8 cellular contexts compared by ENCODE assay signal in the genomic region with DNA sequence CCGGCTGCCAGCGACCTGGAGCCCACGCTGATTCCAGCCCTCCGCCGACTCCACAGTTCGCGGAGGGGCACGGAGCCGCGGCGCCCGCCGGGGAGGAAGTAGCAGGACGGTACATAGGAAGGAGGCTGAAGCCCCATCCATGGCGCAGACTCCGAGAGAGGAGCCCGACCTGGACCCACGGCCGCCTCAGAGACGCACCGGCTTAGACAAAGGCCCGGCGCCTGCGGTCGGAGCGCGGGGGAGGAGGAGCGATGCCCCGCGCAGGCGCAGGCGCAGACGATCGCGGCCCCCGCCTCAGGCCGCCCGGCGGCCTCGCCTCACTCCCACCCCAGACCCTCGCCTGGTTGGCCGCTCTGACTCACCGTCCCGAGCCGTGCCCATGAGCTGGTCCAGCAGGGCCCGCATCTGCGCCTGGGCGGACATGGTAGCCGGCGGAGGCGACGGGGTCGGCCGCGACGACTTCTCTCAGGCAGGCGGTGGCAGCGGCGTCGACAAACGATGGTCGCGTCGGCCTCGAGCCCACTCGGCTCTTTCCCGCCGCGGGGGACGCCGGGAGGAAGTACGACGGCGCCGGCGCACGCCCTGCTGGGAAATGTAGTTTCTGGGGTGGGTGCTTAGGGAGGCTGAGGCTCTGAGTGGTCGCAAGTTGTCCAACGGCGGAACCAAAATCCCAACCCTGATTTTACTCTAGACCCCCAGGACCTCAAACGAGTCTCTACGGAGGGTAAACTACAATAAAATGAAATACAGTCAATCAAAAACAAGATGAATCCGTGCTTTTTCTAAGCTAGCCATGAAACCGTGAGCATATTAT. TPM values are rescaled to one million over a fixed set of nuclear protein-coding genes. Genes with fewer than 3 reads are reported as not detected.
DNase-seq lines count a peak whose midpoint lies in the region; TF ChIP-seq lines count a peak whose summit lies in the region.

Gene LUC7L (minus strand): TSS at position 533 of the 814 bp plus-strand sequence. CDS start 110 bp downstream, at position 423.

- peaks cover 29 to 43% (median 38%) of the 10 kb centered on the region in 3 experiments; a peak in 6 of 7 replicates for H3K36me3 Mint-ChIP-seq in H9 (ENCODE audit: insufficient read depth in 1 of 3, low read depth in 3 of 3)
- H3K36me3 Mint-ChIP-seq in neural crest cell (ENCODE audit: low read depth) = peaks cover 7% of the 10 kb centered on the region

- H3K4me3 Mint-ChIP-seq in H9 (peak within 1 kb of the TSS; percentile 94 to 95), neural crest cell (peak within 1 kb of the TSS; percentile 94)

- H3K27ac Mint-ChIP-seq in H9 = peak within 1 kb of the TSS; percentile 92 to 95 (median 94); a peak in 6 of 7 replicates
- peak within 1 kb of the TSS; percentile 98 for H3K27ac Mint-ChIP-seq in neural crest cell (ENCODE audit: unreplicated experiment)

- WGBS in H9 (ENCODE audit: extremely low coverage, insufficient read length, low lambda C conversion rate) = no CpG with 5 or more reads among the region's 84 CpGs

- H3K36me3 ChIP-seq in MM.1S (replicated peaks; ENCODE audit: insufficient read depth, low read length) (peaks cover 7% of the 10 kb centered on the region; the same call in 1 of the 2 replicates), SJCRH30 (peaks cover 30% of the 10 kb centered on the region), stomach smooth muscle (ENCODE audit: control insufficient read depth in 2 of 2, insufficient read depth in 2 of 2, low read length in 2 of 2) (peaks cover 12 to 14% of the 10 kb centered on the region in 2 donors)

- H2AFZ ChIP-seq in H9 (ENCODE audit: low read length) (no peak within 1 kb of the TSS), MM.1S (ENCODE audit: low read length) (peak within 1 kb of the TSS; percentile 75)

- no peak within 1 kb of the TSS for H4K91ac ChIP-seq in H9 (ENCODE audit: insufficient read length, low read depth, low read length)

- no peak within 1 kb of the TSS for H2BK15ac ChIP-seq in H9 (ENCODE audit: low read depth, low read length)

- H3K23me2 ChIP-seq in H9 (ENCODE audit: insufficient read length, low read depth, low read length, poor library complexity, severe bottlenecking) = no peaks in the 10 kb centered on the region

- no peak within 1 kb of the TSS for H4K8ac ChIP-seq in H9 (replicated peaks; ENCODE audit: insufficient read length, low read depth, low read length)

- H3F3A ChIP-seq in MM.1S (ENCODE audit: insufficient read depth, low read length) = peaks cover 6% of the 10 kb centered on the region

- no peak within 1 kb of the TSS for H2BK12ac ChIP-seq in H9 (ENCODE audit: insufficient read length, low read depth, low read length)

- H3K79me2 ChIP-seq in H9 (ENCODE audit: insufficient read depth, low read length) (peaks cover 24% of the 10 kb centered on the region), MM.1S (ENCODE audit: low read length) (peaks cover 45% of the 10 kb centered on the region)

- TF ChIP-seq CTCF in H9 (conservative IDR thresholded peaks at IDR 0.05) (no peak), MM.1S (IDR thresholded peaks at IDR 0.05; ENCODE audit: low read length) (no peak), foreskin fibroblast (IDR thresholded peaks at IDR 0.05; ENCODE audit: low read depth, low read length) (no peak), neural crest cell (conservative IDR thresholded peaks at IDR 0.05) (no peak)

- peak within 1 kb of the TSS; percentile 95 for H3K18ac ChIP-seq in H9 (ENCODE audit: insufficient read length, low read depth, low read length)

- H3K27me3 Mint-ChIP-seq in H9 (ENCODE audit: low read depth) (no peaks in the 10 kb centered on the region), neural crest cell (ENCODE audit: low read depth) (no peaks in the 10 kb centered on the region)

- no peaks in the 10 kb centered on the region for H3K9me3 ChIP-seq in H9 (ENCODE audit: control insufficient read depth, low read depth, low read length)
- no peaks in the 10 kb centered on the region for H3K9me3 ChIP-seq in MM.1S (replicated peaks; ENCODE audit: insufficient read depth, low read length)
- no peaks in the 10 kb centered on the region for H3K9me3 ChIP-seq in SJCRH30 (replicated peaks)
- H3K9me3 ChIP-seq in stomach smooth muscle (ENCODE audit: control insufficient read depth in 2 of 2, low read length in 2 of 2) = no peaks in the 10 kb centered on the region

- no peaks in the 10 kb centered on the region for H3K79me1 ChIP-seq in H9 (ENCODE audit: insufficient read depth, low read depth, low read length, poor library complexity, severe bottlenecking)

- H3K4me1 Mint-ChIP-seq in H9 = peaks cover 17 to 22% of the 10 kb centered on the region in 2 experiments
- peaks cover 30% of the 10 kb centered on the region for H3K4me1 Mint-ChIP-seq in neural crest cell

- H3T11ph ChIP-seq in H9 (ENCODE audit: low read length) = no peak within 1 kb of the TSS

- no peak within 1 kb of the TSS for H2AK5ac ChIP-seq in H9 (ENCODE audit: insufficient read length, low read length)

- H3K27ac ChIP-seq in H9 (ENCODE audit: insufficient read length, low read depth, low read length) (no peak within 1 kb of the TSS), MM.1S (ENCODE audit: low read length) (peak within 1 kb of the TSS; percentile 91), SJCRH30 (peak within 1 kb of the TSS; percentile 92), stomach smooth muscle (ENCODE audit: low read length) (peak within 1 kb of the TSS; percentile 93)

- no peak within 1 kb of the TSS for H3K56ac ChIP-seq in H9 (ENCODE audit: insufficient read length, low read depth, low read length)

- H3K4me1 ChIP-seq in H9 (ENCODE audit: insufficient read depth, low read length) = peaks cover 3% of the 10 kb centered on the region; the same call in 1 of the 2 replicates
- peaks cover 5% of the 10 kb centered on the region; the same call in 1 of the 2 replicates for H3K4me1 ChIP-seq in MM.1S (ENCODE audit: low read length)
- peaks cover 3% of the 10 kb centered on the region; the same call in 1 of the 2 replicates for H3K4me1 ChIP-seq in SJCRH30
- H3K4me1 ChIP-seq in stomach smooth muscle (ENCODE audit: control insufficient read depth, insufficient read depth, low read length) = peaks cover 16% of the 10 kb centered on the region

- H2BK120ac ChIP-seq in H9 (ENCODE audit: low read depth, low read length, poor library complexity, severe bottlenecking) = no peak within 1 kb of the TSS

- no peaks in the 10 kb centered on the region; a peak in 1 of 5 replicates for H3K9me3 Mint-ChIP-seq in H9
- H3K9me3 Mint-ChIP-seq in neural crest cell = no peaks in the 10 kb centered on the region

- H3K4me3 ChIP-seq in MM.1S (ENCODE audit: low read length) (peak within 1 kb of the TSS; percentile 78), SJCRH30 (peak within 1 kb of the TSS; percentile 90), foreskin fibroblast (ENCODE audit: low read depth in 1 of 2, low read length in 2 of 2) (peak within 1 kb of the TSS; percentile 72 to 98), stomach smooth muscle (ENCODE audit: low read length in 2 of 2) (peak within 1 kb of the TSS; percentile 91 to 96)

- no peaks in the 10 kb centered on the region for H3K9me2 ChIP-seq in MM.1S (replicated peaks; ENCODE audit: insufficient read depth, low read length)

- no peak within 1 kb of the TSS for H2BK5ac ChIP-seq in H9 (ENCODE audit: insufficient read length, low read length)

- H4K20me1 ChIP-seq in H9 (ENCODE audit: control insufficient read depth, insufficient read depth, insufficient read length) = no peaks in the 10 kb centered on the region
- peaks cover 16% of the 10 kb centered on the region for H4K20me1 ChIP-seq in MM.1S (ENCODE audit: insufficient read depth, low read length)

- H3K14ac ChIP-seq in H9 (ENCODE audit: insufficient read depth, low read length) = peak within 1 kb of the TSS; percentile 90

- no peak within 1 kb of the TSS for H2BK20ac ChIP-seq in H9 (ENCODE audit: low read depth, low read length, poor library complexity, severe bottlenecking)

- no peak within 1 kb of the TSS for H3K23ac ChIP-seq in H9 (ENCODE audit: insufficient read length, low read depth, low read length)

- H3K4me2 ChIP-seq in H9 (ENCODE audit: insufficient read depth, insufficient read length, low read length) (peak within 1 kb of the TSS; percentile 97), MM.1S (ENCODE audit: low read depth, low read length) (peak within 1 kb of the TSS; percentile 80)

- DNase-seq in ELR (ENCODE audit: low read depth) (peak; percentile 88), H9 (peak; percentile 91), MM.1S (peak; percentile 92), SJCRH30 (peak; percentile 91 to 92), foreskin fibroblast (peak; percentile 76 to 94), neural crest cell (ENCODE audit: low read depth, low spot score) (peak; percentile 91)
- peak; percentile 77 for DNase-seq in activated gamma-delta T cell treated with anti-CD3 and anti-CD28 coated beads, Interleukin-2, amount 50 U/mL, for 16 hours (ENCODE audit: low read depth)

- H3K9ac ChIP-seq in H9 (ENCODE audit: extremely low read depth, insufficient read length, low read length) = peak within 1 kb of the TSS; percentile 93
- peak within 1 kb of the TSS; percentile 96 for H3K9ac ChIP-seq in MM.1S (ENCODE audit: low read length)
- peak within 1 kb of the TSS; percentile 92 to 96 for H3K9ac ChIP-seq in stomach smooth muscle (ENCODE audit: low read length in 2 of 2)

- no peak within 1 kb of the TSS; the same call in 1 of the 2 replicates for H3K4ac ChIP-seq in H9 (ENCODE audit: low read depth, low read length)

- no peaks in the 10 kb centered on the region for H3K27me3 ChIP-seq in H9 (ENCODE audit: insufficient read depth, low read length)
- H3K27me3 ChIP-seq in MM.1S (replicated peaks; ENCODE audit: insufficient read depth, low read length) = no peaks in the 10 kb centered on the region
- no peaks in the 10 kb centered on the region for H3K27me3 ChIP-seq in SJCRH30
- no peaks in the 10 kb centered on the region for H3K27me3 ChIP-seq in stomach smooth muscle (ENCODE audit: control insufficient read depth in 1 of 2, insufficient read depth in 2 of 2, low read length in 2 of 2)

- no peak within 1 kb of the TSS for H4K5ac ChIP-seq in H9 (ENCODE audit: insufficient read length, low read depth, low read length)

RNA-seq across cellular contexts. Expression of gene LUC7L, which starts in this region (rescaled TPM):
- 128 and 137 TPM in 2 replicates for total RNA-seq in H9 (2021)
- total RNA-seq in SJCRH30 (2014; rRNA removed; shearing (Covaris generic)) = 38.0 and 47.4 TPM in 2 replicates
- total RNA-seq in neural crest cell = 177 and 192 TPM in 2 replicates
